25 cellular contexts compared by ENCODE assay signal in the genomic region with DNA sequence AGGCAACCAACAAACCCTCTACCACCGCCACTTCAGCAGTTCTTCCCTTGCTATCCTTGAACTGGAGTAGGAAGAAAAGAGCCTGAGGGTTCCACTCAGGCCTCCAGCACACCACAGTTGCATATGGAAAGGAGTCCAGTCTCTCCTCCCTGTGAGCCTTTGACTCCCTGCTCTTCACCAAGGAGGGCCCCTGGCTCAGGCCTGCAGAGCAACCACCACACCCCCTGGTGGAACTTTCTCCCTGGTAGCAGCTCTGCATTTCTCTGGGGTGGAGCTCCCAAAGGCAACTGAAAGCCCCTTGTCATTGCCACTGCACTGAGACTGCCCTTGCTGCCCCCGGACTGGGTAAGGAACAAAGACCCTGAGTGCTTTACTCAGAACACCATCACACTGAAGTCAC.
"Had no signal": no experiment of that assay in that cellular context is flagged by ENCODE, and none has a peak within 500 bp of the region (broad histone marks: within the 10 kb centered on the region; RNA-seq: fewer than 3 reads in every experiment).

No MANE protein-coding gene starts in this region.

- H3K27me3 Mint-ChIP-seq: activated CD4-positive, alpha-beta memory T cell treated with anti-CD3 and anti-CD28 coated beads, Interleukin-2, amount 10 ng/mL, durations not matched to agents 7 days and 5 days; activated CD4-positive, alpha-beta T cell treated with anti-CD3 and anti-CD28 coated beads for 36 hours; activated naive CD4-positive, alpha-beta T cell treated with anti-CD3 and anti-CD28 coated beads, Interleukin-2, amount 10 ng/mL, durations not matched to agents 7 days and 5 days; activated naive CD8-positive, alpha-beta T cell treated with anti-CD3 and anti-CD28 coated beads, Interleukin-2, amount 50 U/mL, for 24 hours; progenitor cell of endocrine pancreas had no signal

- H3K4me2 ChIP-seq: hepatocyte had no signal

- H3K36me3 ChIP-seq: brain microvascular endothelial cell, colonic mucosa, esophagus muscularis mucosa, lower lobe of right lung, tibial nerve, uterus had no signal

- H3K4me1 Mint-ChIP-seq: activated CD4-positive, alpha-beta memory T cell treated with anti-CD3 and anti-CD28 coated beads, Interleukin-2, amount 10 ng/mL, durations not matched to agents 7 days and 5 days; activated CD4-positive, alpha-beta T cell treated with anti-CD3 and anti-CD28 coated beads for 36 hours; activated naive CD4-positive, alpha-beta T cell treated with anti-CD3 and anti-CD28 coated beads, Interleukin-2, amount 10 ng/mL, durations not matched to agents 7 days and 5 days; activated naive CD8-positive, alpha-beta T cell treated with anti-CD3 and anti-CD28 coated beads, Interleukin-2, amount 50 U/mL, for 24 hours; nephron had no signal

- H3K79me2 ChIP-seq: hepatocyte had no signal

- FAIRE-seq: islet of Langerhans had no signal

- H3K27me3 ChIP-seq: brain microvascular endothelial cell, colonic mucosa, esophagus muscularis mucosa, hepatocyte, tibial nerve, uterus had no signal

- H3K27ac Mint-ChIP-seq: activated CD4-positive, alpha-beta memory T cell treated with anti-CD3 and anti-CD28 coated beads, Interleukin-2, amount 10 ng/mL, durations not matched to agents 7 days and 5 days; activated CD4-positive, alpha-beta T cell treated with anti-CD3 and anti-CD28 coated beads for 36 hours; activated naive CD4-positive, alpha-beta T cell treated with anti-CD3 and anti-CD28 coated beads, Interleukin-2, amount 10 ng/mL, durations not matched to agents 7 days and 5 days; activated naive CD8-positive, alpha-beta T cell treated with anti-CD3 and anti-CD28 coated beads, Interleukin-2, amount 50 U/mL, for 24 hours; mesothelial cell of epicardium; nephron; progenitor cell of endocrine pancreas had no signal

- H3K9me3 Mint-ChIP-seq: activated naive CD4-positive, alpha-beta T cell treated with anti-CD3 and anti-CD28 coated beads, Interleukin-2, amount 10 ng/mL, durations not matched to agents 7 days and 5 days; activated T-cell treated with anti-CD3 and anti-CD28 coated beads, Interleukin-2, amount 50 U/mL, for 4 hours had no signal

- H3K27ac ChIP-seq: brain microvascular endothelial cell, colonic mucosa, esophagus muscularis mucosa, hepatocyte, lower lobe of right lung, tibial nerve, uterus had no signal

- DNase-seq: activated CD4-positive, alpha-beta memory T cell treated with anti-CD3 and anti-CD28 coated beads, Interleukin-2, amount 10 ng/mL, durations not matched to agents 7 days and 5 days; activated CD4-positive, alpha-beta T cell treated with anti-CD3 and anti-CD28 coated beads for 36 hours; activated effector memory CD4-positive, alpha-beta T cell treated with Interleukin-2 at 50 U/mL for 16 hours; activated naive CD4-positive, alpha-beta T cell treated with anti-CD3 and anti-CD28 coated beads, Interleukin-2, amount 10 ng/mL, durations not matched to agents 7 days and 5 days; activated naive CD8-positive, alpha-beta T cell treated with anti-CD3 and anti-CD28 coated beads, Interleukin-2, amount 50 U/mL, for 24 hours; activated T-cell treated with anti-CD3 and anti-CD28 coated beads, Interleukin-2, amount 50 U/mL, for 4 hours; aorta; brain microvascular endothelial cell; central memory CD4-positive, alpha-beta T cell; colonic mucosa; left cardiac atrium; lower lobe of right lung; stimulated activated CD4-positive, alpha-beta T cell treated with anti-CD3 and anti-CD28 coated beads, Interleukin-2, amount 100 ng/mL, for 24 hours; stimulated activated naive CD8-positive, alpha-beta T cell treated with anti-CD3 and anti-CD28 coated beads, Interleukin-15, Interleukin-2, amounts not matched to agents 100 U/mL and 50 U/mL, for 24 hours; substantia nigra; SW 1271; T-helper 2 cell; uterus had no signal

- H2AFZ ChIP-seq: hepatocyte had no signal

- H3K4me1 ChIP-seq: colonic mucosa, esophagus muscularis mucosa, lower lobe of right lung, tibial nerve, uterus had no signal

- H3K9me3 ChIP-seq: colonic mucosa, lower lobe of right lung, tibial nerve, uterus had no signal

- H3K4me3 ChIP-seq: colonic mucosa, esophagus muscularis mucosa, hepatocyte, lower lobe of right lung, tibial nerve, uterus had no signal

- H3K4me3 Mint-ChIP-seq: activated CD4-positive, alpha-beta memory T cell treated with anti-CD3 and anti-CD28 coated beads, Interleukin-2, amount 10 ng/mL, durations not matched to agents 7 days and 5 days; activated CD4-positive, alpha-beta T cell treated with anti-CD3 and anti-CD28 coated beads for 36 hours; activated naive CD4-positive, alpha-beta T cell treated with anti-CD3 and anti-CD28 coated beads, Interleukin-2, amount 10 ng/mL, durations not matched to agents 7 days and 5 days; activated naive CD8-positive, alpha-beta T cell treated with anti-CD3 and anti-CD28 coated beads, Interleukin-2, amount 50 U/mL, for 24 hours; activated T-cell treated with anti-CD3 and anti-CD28 coated beads, Interleukin-2, amount 50 U/mL, for 4 hours; mesothelial cell of epicardium; nephron had no signal

- H3K36me3 Mint-ChIP-seq: activated naive CD4-positive, alpha-beta T cell treated with anti-CD3 and anti-CD28 coated beads, Interleukin-2, amount 10 ng/mL, durations not matched to agents 7 days and 5 days; mesothelial cell of epicardium had no signal
